ENCODE assay signal across 10 cellular contexts in the genomic region with DNA sequence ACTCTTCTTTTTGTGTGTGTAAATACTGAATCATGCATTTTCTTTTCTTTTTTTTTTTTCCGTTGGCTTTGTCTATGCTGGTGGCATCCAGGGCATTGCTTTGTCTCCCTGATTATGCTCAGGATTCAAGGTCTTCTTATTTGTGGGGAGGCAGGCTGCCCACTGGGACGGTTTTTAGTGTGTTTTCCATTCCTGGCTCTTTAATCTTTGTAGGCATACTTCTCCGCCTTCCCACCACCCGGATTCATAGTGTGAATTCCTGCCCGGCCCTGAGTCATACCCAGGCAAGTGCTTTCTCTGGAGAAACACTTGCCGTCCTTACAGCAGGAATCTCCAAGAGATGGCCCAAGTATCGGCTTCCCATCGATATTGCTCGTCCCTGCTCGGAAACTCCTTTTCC. TPM values are rescaled to one million over a fixed set of nuclear protein-coding genes. Genes with fewer than 3 reads are reported as not detected.
DNase-seq lines count a peak whose midpoint lies in the region; ATAC-seq and TF ChIP-seq lines count a peak whose summit lies in the region.
"Had no signal": no experiment of that assay in that cellular context is flagged by ENCODE, and none has a peak within 500 bp of the region (broad histone marks: within the 10 kb centered on the region; RNA-seq: fewer than 3 reads in every experiment).

No MANE protein-coding gene starts in this region.

- no TSS peak for BruUV-seq in mammary epithelial cell (replicated peaks; lab: Mats Ljungman, UMichigan)

- peak overlapping the region; percentile 46 for H3K27ac ChIP-seq in mammary epithelial cell (ENCODE audit: insufficient read depth, low read depth, low read length)
- H3K27ac ChIP-seq: spleen had no signal

- H3K4me1 ChIP-seq in mammary epithelial cell (ENCODE audit: insufficient read depth, low read length) = peaks cover 39% of the 10 kb centered on the region

- DNase-seq in AG09309 (ENCODE audit: low read depth) = peak; percentile 48
- DNase-seq in M059J (ENCODE audit: low read depth) = peak; percentile 86
- DNase-seq in mammary epithelial cell = no peak
- DNase-seq in natural killer cell = no peak
- DNase-seq in T-helper 1 cell = no peak
- DNase-seq in left cardiac atrium = no peak
- DNase-seq in activated gamma-delta T cell treated with Interleukin-2 at 50 U/mL for 16 hours = no peak
- DNase-seq in epidermal melanocyte (ENCODE audit: insufficient read length, low spot score) = no peak
- DNase-seq: Kasumi-1, spleen had no signal

- in situ Hi-C loops in mammary epithelial cell (cut with MboI; ENCODE audit: low sequenced_read_pairs in 2 of 2) = loop anchor here in 1 of 2 donors (5.0 kb wide), 2 partner anchors 54 to 56 kb away; a partner anchor contains a TSS

- no peak overlapping the region for H3K9ac ChIP-seq in mammary epithelial cell (ENCODE audit: insufficient read depth, low read length)

- no peaks in the 10 kb centered on the region for H3K27me3 ChIP-seq in mammary epithelial cell (ENCODE audit: insufficient read depth, low read length)
- H3K27me3 ChIP-seq: spleen had no signal

- H3K4me3 Mint-ChIP-seq in natural killer cell = peak overlapping the region; percentile 6

- H3K9me3 ChIP-seq in mammary epithelial cell (replicated peaks; ENCODE audit: insufficient read depth, low read length) = no peaks in the 10 kb centered on the region
- H3K9me3 ChIP-seq: spleen had no signal

- dilution Hi-C loops in mammary epithelial cell (cut with HindIII; ENCODE audit: low sequenced_read_pairs) = no loop called here

- no peak overlapping the region for H2AFZ ChIP-seq in mammary epithelial cell (ENCODE audit: low read depth, low read length)

- no peak for ATAC-seq in natural killer cell
- no peak for ATAC-seq in left cardiac atrium

- H3K36me3 Mint-ChIP-seq in natural killer cell = peaks cover 27% of the 10 kb centered on the region

- H3K36me3 ChIP-seq in mammary epithelial cell (ENCODE audit: insufficient read depth, low read length) = peaks cover 33% of the 10 kb centered on the region

- peaks cover 70% of the 10 kb centered on the region for H3K79me2 ChIP-seq in mammary epithelial cell (ENCODE audit: insufficient read depth, low read length)

- no peaks in the 10 kb centered on the region for H4K20me1 ChIP-seq in mammary epithelial cell (ENCODE audit: insufficient read depth, low read length)

- TF ChIP-seq CTCF in AG09309 (IDR thresholded peaks at IDR 0.05; ENCODE audit: control insufficient read depth, insufficient read depth, low read depth, low read length, missing control alignments) = no peak
- no peak for TF ChIP-seq CTCF in mammary epithelial cell (conservative IDR thresholded peaks at IDR 0.05 in 1 of 2, IDR thresholded peaks at IDR 0.05 in 1 of 2; ENCODE audit: extremely low read depth in 1 of 2, insufficient read depth in 1 of 2, low read depth in 1 of 2, low read length in 2 of 2)
- no peak for TF ChIP-seq CTCF in natural killer cell (IDR thresholded peaks at IDR 0.05)

- peaks cover 28 to 37% of the 10 kb centered on the region in 2 donors for H3K4me1 Mint-ChIP-seq in natural killer cell

- intact Hi-C loops in mammary epithelial cell (cut with micrococcal nuclease) = no loop called here
- intact Hi-C loops in natural killer cell (cut with micrococcal nuclease) = no loop called here
- intact Hi-C loops in left cardiac atrium (cut with DNase I) = no loop called here

- peak overlapping the region; percentile 53 to 70 for H3K27ac Mint-ChIP-seq in natural killer cell

- H3K4me2 ChIP-seq in mammary epithelial cell (ENCODE audit: insufficient read depth, low read depth, low read length) = no peak overlapping the region

- WGBS in mammary epithelial cell (ENCODE audit: low coverage, missing lambda C conversion rate) = 95% methylated on average over 10 of the region's 10 CpGs

- CTCF ChIA-PET in mammary epithelial cell (lab: Charles Lee; ENCODE audit: low non-redundant PET) = no interaction called here

- no peak overlapping the region for H3K4me3 ChIP-seq in AG09309 (ENCODE audit: control insufficient read depth, low read depth, low read length)
- no peak overlapping the region for H3K4me3 ChIP-seq in mammary epithelial cell (replicated peaks in 1 of 3; ENCODE audit: insufficient read depth in 1 of 3, low read depth in 2 of 3, low read length in 3 of 3)
- H3K4me3 ChIP-seq: spleen had no signal

- H3K27me3 Mint-ChIP-seq in natural killer cell (ENCODE audit: low read depth in 2 of 2) = no peaks in the 10 kb centered on the region

- no peaks in the 10 kb centered on the region for H3K9me3 Mint-ChIP-seq in natural killer cell

RNA-seq across cellular contexts. Expression of a gene that starts 5.2 kb away (rescaled TPM):
- 54.1 and 55.2 TPM in 2 replicates for total RNA-seq in M059J (2014; rRNA removed; shearing (Covaris generic))
- 10 to 100 TPM; 64.5 to 66.0 TPM for total RNA-seq in mammary epithelial cell
- 39.6 TPM for polyA plus RNA-seq in mammary epithelial cell
- 54.6 TPM for polyA minus RNA-seq in mammary epithelial cell
- 100 to 1,000 TPM; 171 to 214 (median 196) TPM for total RNA-seq in natural killer cell
- 10 to 100 TPM; 31.5 to 45.1 TPM for total RNA-seq in left cardiac atrium

RNA-seq across cellular contexts. Expression of a gene that starts 11.7 kb away (rescaled TPM):
- total RNA-seq in M059J (2014; rRNA removed; shearing (Covaris generic)) = 8.6 and 13.3 TPM in 2 replicates
- total RNA-seq in mammary epithelial cell (1 to 10 TPM; 4.6 to 7.8 TPM), natural killer cell (1 to 10 TPM; 2.3 to 3.1 (median 2.6) TPM), left cardiac atrium (1 to 10 TPM; 5.4 to 5.6 TPM)
- polyA plus RNA-seq in mammary epithelial cell = 4.7 TPM
- polyA minus RNA-seq in mammary epithelial cell = 1.2 TPM

RNA-seq across cellular contexts. Expression of a gene that starts 34.4 kb away (rescaled TPM):
- 0.20 and 0.62 TPM in 2 replicates for total RNA-seq in M059J (2014; rRNA removed; shearing (Covaris generic))
- total RNA-seq in mammary epithelial cell (not detected), natural killer cell (1 to 10 TPM; 1.4 to 2.5 (median 2.0) TPM), left cardiac atrium (under 1 TPM; 0.18 to 0.50 TPM)
- polyA plus RNA-seq in mammary epithelial cell = not detected
- polyA minus RNA-seq in mammary epithelial cell = not detected

RNA-seq across cellular contexts. Expression of a gene that starts 53.1 kb away (rescaled TPM):
- 5.7 and 12.3 TPM in 2 replicates for total RNA-seq in M059J (2014; rRNA removed; shearing (Covaris generic))
- total RNA-seq in mammary epithelial cell (10 to 100 TPM; 18.8 to 24.2 TPM), natural killer cell (10 to 100 TPM; 24.4 to 37.4 (median 27.8) TPM), left cardiac atrium (1 to 10 TPM; 9.4 to 9.7 TPM)
- polyA plus RNA-seq in mammary epithelial cell = 8.9 TPM
- polyA minus RNA-seq in mammary epithelial cell = 39.9 TPM

RNA-seq across cellular contexts. Expression of a gene that starts 59.2 kb away (rescaled TPM):
- total RNA-seq in M059J (2014; rRNA removed; shearing (Covaris generic)) = 12.8 and 19.9 TPM in 2 replicates
- total RNA-seq in mammary epithelial cell (10 to 100 TPM; 11.7 to 11.9 TPM), natural killer cell (1 to 10 TPM; 6.8 to 9.7 (median 7.4) TPM), left cardiac atrium (1 to 10 TPM; 6.1 to 6.3 TPM)
- 7.1 TPM for polyA plus RNA-seq in mammary epithelial cell
- 14.0 TPM for polyA minus RNA-seq in mammary epithelial cell

Comparison
In these comparisons a context has a peak if more than half of its experiments do, and no peak if none do; other contexts are left out.
1. DNase-seq: peak in AG09309 (single experiment) and M059J (single experiment); none in mammary epithelial cell (single experiment), natural killer cell (single experiment), T-helper 1 cell (0 of 5), left cardiac atrium (single experiment), activated gamma-delta T cell treated with Interleukin-2 at 50 U/mL for 16 hours (single experiment) and epidermal melanocyte (single experiment).